ENCODE assay signal across 30 cellular contexts in the genomic region with DNA sequence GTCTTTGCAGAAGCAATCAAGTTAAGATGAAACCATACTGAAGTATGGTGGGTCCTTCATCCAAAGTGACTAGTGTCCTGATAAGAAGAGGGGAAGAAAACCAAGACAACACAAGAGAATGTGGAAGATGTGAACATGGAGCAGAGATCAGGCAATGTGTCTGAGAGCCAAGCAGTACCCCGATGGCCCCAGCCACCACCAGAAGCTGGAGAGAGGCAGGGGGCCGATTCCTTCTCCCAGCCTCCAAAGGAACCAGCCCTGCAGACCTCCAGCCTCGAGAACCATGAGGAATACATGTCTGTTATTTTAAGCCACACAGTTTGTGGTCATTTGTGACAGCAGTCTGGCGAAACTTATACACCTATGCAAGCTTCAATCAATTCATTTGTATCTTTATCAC.
"Had no signal": no experiment of that assay in that cellular context is flagged by ENCODE, and none has a peak within 500 bp of the region (broad histone marks: within the 10 kb centered on the region; RNA-seq: fewer than 3 reads in every experiment).

No MANE protein-coding gene starts in this region.

- H3K9me3 ChIP-seq: ascending aorta, breast epithelium, heart left ventricle had no signal

- H3K4me1 ChIP-seq: ascending aorta, breast epithelium had no signal

- H3K36me3 Mint-ChIP-seq: activated CD4-positive, alpha-beta memory T cell treated with anti-CD3 and anti-CD28 coated beads for 36 hours; activated CD8-positive, alpha-beta memory T cell treated with anti-CD3 and anti-CD28 coated beads, Interleukin-2, amount 10 ng/mL, durations not matched to agents 7 days and 5 days; activated naive CD8-positive, alpha-beta T cell; brain; WTC11 had no signal

- DNase-seq: activated CD4-positive, alpha-beta memory T cell treated with anti-CD3 and anti-CD28 coated beads for 36 hours; activated CD4-positive, alpha-beta T cell treated with anti-CD3 and anti-CD28 coated beads for 1 hour; activated CD4-positive, alpha-beta T cell treated with anti-CD3 and anti-CD28 coated beads for 48 hours; activated CD4-positive, alpha-beta T cell treated with anti-CD3 and anti-CD28 coated beads, Interleukin-2, amount 50 U/mL, for 1 hour; activated CD8-positive, alpha-beta memory T cell treated with anti-CD3 and anti-CD28 coated beads, Interleukin-2, amount 10 ng/mL, durations not matched to agents 7 days and 5 days; activated CD8-positive, alpha-beta memory T cell treated with anti-CD3 and anti-CD28 coated beads, Interleukin-2, amount 50 U/mL, for 4 hours; activated CD8-positive, alpha-beta T cell treated with anti-CD3 and anti-CD28 coated beads, Interleukin-2, amount 10 ng/mL, durations not matched to agents 7 days and 5 days; activated effector memory CD4-positive, alpha-beta T cell treated with anti-CD3 and anti-CD28 coated beads, Interleukin-2, amount 50 U/mL, for 16 hours; activated naive CD4-positive, alpha-beta T cell treated with anti-CD3 and anti-CD28 coated beads for 36 hours; activated T-cell treated with anti-CD3 and anti-CD28 coated beads, Interleukin-2, amount 50 U/mL, for 1 hour; activated T-cell treated with anti-CD3 and anti-CD28 coated beads, Interleukin-2, amount 50 U/mL, for 48 hours; dorsolateral prefrontal cortex; effector memory CD4-positive, alpha-beta T cell; endodermal cell; foreskin fibroblast; glutamatergic neuron; heart left ventricle; T-helper 2 cell had no signal

- H3K4me1 Mint-ChIP-seq: activated CD8-positive, alpha-beta memory T cell treated with anti-CD3 and anti-CD28 coated beads, Interleukin-2, amount 10 ng/mL, durations not matched to agents 7 days and 5 days; central memory CD8-positive, alpha-beta T cell had no signal

- H3K9me3 Mint-ChIP-seq: activated CD4-positive, alpha-beta memory T cell treated with anti-CD3 and anti-CD28 coated beads for 36 hours; activated naive CD4-positive, alpha-beta T cell treated with anti-CD3 and anti-CD28 coated beads for 36 hours; activated T-helper 1 cell treated with anti-CD3 and anti-CD28 coated beads, Interleukin-12 subunit alpha, Interleukin-12 subunit beta, Interleukin-2, Interleukin-4 antibody, amounts not matched to agents 30 ng/mL and 10 ng/mL and 1 ng/mL, durations not matched to agents 14 hours and 24 hours and 36 hours; activated T-helper 2 cell treated with anti-CD3 and anti-CD28 coated beads, Interferon-gamma antibody, Interleukin-2, Interleukin-4, amounts not matched to agents 10 μg/mL and 5 μg/mL and 100 μg/mL, durations not matched to agents 14 hours and 24 hours and 36 hours; dendritic cell treated with granulocyte-macrophage colony-stimulating factor and Interleukin-4, amounts not matched to agents 40 ng/mL and 50 ng/mL, for 4 days; endodermal cell; WTC11 had no signal

- ATAC-seq: activated CD8-positive, alpha-beta memory T cell treated with anti-CD3 and anti-CD28 coated beads, Interleukin-2, amount 10 ng/mL, durations not matched to agents 7 days and 5 days; activated CD8-positive, alpha-beta T cell treated with anti-CD3 and anti-CD28 coated beads, Interleukin-2, amount 10 ng/mL, durations not matched to agents 7 days and 5 days; esophagus mucosa; heart left ventricle; WTC11 had no signal

- H3K27me3 Mint-ChIP-seq: activated naive CD8-positive, alpha-beta T cell; brain; central memory CD8-positive, alpha-beta T cell; dendritic cell treated with granulocyte-macrophage colony-stimulating factor and Interleukin-4, amounts not matched to agents 40 ng/mL and 50 ng/mL, for 4 days had no signal

- H3K36me3 ChIP-seq: ascending aorta, breast epithelium, cardiac muscle cell, heart left ventricle had no signal

- H3K27ac Mint-ChIP-seq: activated CD4-positive, alpha-beta memory T cell treated with anti-CD3 and anti-CD28 coated beads for 36 hours; activated CD8-positive, alpha-beta memory T cell treated with anti-CD3 and anti-CD28 coated beads, Interleukin-2, amount 10 ng/mL, durations not matched to agents 7 days and 5 days; activated CD8-positive, alpha-beta T cell treated with anti-CD3 and anti-CD28 coated beads, Interleukin-2, amount 10 ng/mL, durations not matched to agents 7 days and 5 days; activated naive CD4-positive, alpha-beta T cell treated with anti-CD3 and anti-CD28 coated beads for 36 hours; activated naive CD8-positive, alpha-beta T cell; activated T-helper 1 cell treated with anti-CD3 and anti-CD28 coated beads, Interleukin-12 subunit alpha, Interleukin-12 subunit beta, Interleukin-2, Interleukin-4 antibody, amounts not matched to agents 30 ng/mL and 10 ng/mL and 1 ng/mL, durations not matched to agents 14 hours and 24 hours and 36 hours; activated T-helper 2 cell treated with anti-CD3 and anti-CD28 coated beads, Interferon-gamma antibody, Interleukin-2, Interleukin-4, amounts not matched to agents 10 μg/mL and 5 μg/mL and 100 μg/mL, durations not matched to agents 14 hours and 24 hours and 36 hours; brain; dendritic cell treated with granulocyte-macrophage colony-stimulating factor and Interleukin-4, amounts not matched to agents 40 ng/mL and 50 ng/mL, for 4 days; endodermal cell; WTC11 had no signal

- H3K27ac ChIP-seq: ascending aorta, breast epithelium, cardiac muscle cell, coronary artery, dorsolateral prefrontal cortex, heart left ventricle had no signal

- H3K27me3 ChIP-seq: ascending aorta, breast epithelium, cardiac muscle cell, dorsolateral prefrontal cortex had no signal

- H3K4me3 ChIP-seq: ascending aorta, breast epithelium, cardiac muscle cell, coronary artery, dorsolateral prefrontal cortex, heart left ventricle had no signal

- H3K4me3 Mint-ChIP-seq: activated CD4-positive, alpha-beta memory T cell treated with anti-CD3 and anti-CD28 coated beads for 36 hours; activated CD8-positive, alpha-beta memory T cell treated with anti-CD3 and anti-CD28 coated beads, Interleukin-2, amount 10 ng/mL, durations not matched to agents 7 days and 5 days; activated CD8-positive, alpha-beta T cell treated with anti-CD3 and anti-CD28 coated beads, Interleukin-2, amount 10 ng/mL, durations not matched to agents 7 days and 5 days; activated naive CD4-positive, alpha-beta T cell treated with anti-CD3 and anti-CD28 coated beads for 36 hours; activated naive CD8-positive, alpha-beta T cell; activated T-helper 1 cell treated with anti-CD3 and anti-CD28 coated beads, Interleukin-12 subunit alpha, Interleukin-12 subunit beta, Interleukin-2, Interleukin-4 antibody, amounts not matched to agents 30 ng/mL and 10 ng/mL and 1 ng/mL, durations not matched to agents 14 hours and 24 hours and 36 hours; brain; central memory CD8-positive, alpha-beta T cell; dendritic cell treated with granulocyte-macrophage colony-stimulating factor and Interleukin-4, amounts not matched to agents 40 ng/mL and 50 ng/mL, for 4 days; endodermal cell; WTC11 had no signal
